Comparison of ENCODE assay signal across 26 cellular contexts in genomic region chr5:32187675-32188074, GRCh38. TPM values are rescaled to one million over a fixed set of nuclear protein-coding genes. Genes with fewer than 3 reads are reported as not detected.
DNase-seq lines count a peak whose midpoint lies in the region; ATAC-seq, FAIRE-seq and TF ChIP-seq lines count a peak whose summit lies in the region.
"Had no signal": no experiment of that assay in that cellular context is flagged by ENCODE, and none has a peak within 500 bp of the region (broad histone marks: within the 10 kb centered on the region; RNA-seq: fewer than 3 reads in every experiment).

No MANE protein-coding gene starts in this region.

- POLR2A ChIA-PET in A549 (lab: Yijun Ruan, JAX) (no interaction called here), HCT116 (lab: Charles Lee) (no interaction called here), WTC11 (lab: Charles Lee) (no interaction called here), H1 (lab: Charles Lee; ENCODE audit: partially characterized antibody) (interaction anchor here (1.0 kb wide), 1 partner anchor 33 kb away, joined by 3 read pairs; no protein-coding TSS in a partner anchor)

- H3K27ac ChIP-seq in A549 (no peak overlapping the region), HCT116 (ENCODE audit: low read depth, low read length) (no peak overlapping the region), H1 (ENCODE audit: low read depth, low read length) (no peak overlapping the region)
- H3K27ac ChIP-seq: BLaER1 treated with 17β-estradiol and CSF1 and Interleukin-3, amounts not matched to agents 10 nM and 100 nM; C4-2B had no signal

- no peak for TF ChIP-seq CTCF in A549 (IDR thresholded peaks at IDR 0.05)
- no peak for TF ChIP-seq CTCF in HCT116 (IDR thresholded peaks at IDR 0.05 in 2 of 3, conservative IDR thresholded peaks at IDR 0.05 in 1 of 3; ENCODE audit: borderline replicate concordance in 1 of 3, insufficient read depth in 1 of 3, low read depth in 2 of 3, low read length in 2 of 3)
- TF ChIP-seq CTCF in WTC11 (IDR thresholded peaks at IDR 0.05), result no peak
- no peak for TF ChIP-seq CTCF in H1 (IDR thresholded peaks at IDR 0.05; ENCODE audit: control extremely low read depth in 1 of 3, insufficient read depth in 1 of 3, low read depth in 1 of 3, low read length in 3 of 3)

- H3K9me2 ChIP-seq in HCT116 (ENCODE audit: insufficient read depth), result no peaks in the 10 kb centered on the region

- H3K4me1 Mint-ChIP-seq in WTC11, result no peaks in the 10 kb centered on the region; the same call in 1 of the 2 replicates

- no peak overlapping the region for H2AFZ ChIP-seq in HCT116 (ENCODE audit: low read depth, low read length, poor library complexity, severe bottlenecking)
- H2AFZ ChIP-seq in H1 (ENCODE audit: low read length), result no peak overlapping the region

- H2BK15ac ChIP-seq in H1 (ENCODE audit: low read length), result no peak overlapping the region

- no peak overlapping the region for H4K91ac ChIP-seq in H1 (replicated peaks; ENCODE audit: insufficient read length, low read length)

- H2BK120ac ChIP-seq in H1 (replicated peaks; ENCODE audit: low read depth, low read length), result no peak overlapping the region

- H3K27me3 ChIP-seq in HCT116 (ENCODE audit: insufficient read depth, low read length) (no peaks in the 10 kb centered on the region), H1 (replicated peaks in 1 of 4; ENCODE audit: control insufficient read depth in 3 of 4, extremely low read depth in 1 of 4, insufficient read depth in 3 of 4, low read length in 3 of 4) (no peaks in the 10 kb centered on the region)
- H3K27me3 ChIP-seq: BLaER1 treated with 17β-estradiol and CSF1 and Interleukin-3, amounts not matched to agents 10 nM and 100 nM had no signal

- no peaks in the 10 kb centered on the region for H3K79me2 ChIP-seq in HCT116 (ENCODE audit: insufficient read depth, low read length)
- H3K79me2 ChIP-seq in H1 (ENCODE audit: control insufficient read depth in 1 of 2, insufficient read depth in 2 of 2, low read length in 2 of 2), result no peaks in the 10 kb centered on the region

- no peak overlapping the region for H2AK5ac ChIP-seq in H1 (ENCODE audit: low read depth, low read length)

- BruUV-seq in HCT116 (replicated peaks; lab: Mats Ljungman, UMichigan), result no TSS peak

- H2BK20ac ChIP-seq in H1 (ENCODE audit: low read length), result no peak overlapping the region

- RAD21 ChIA-PET in HCT116 (lab: Charles Lee; ENCODE audit: low non-redundant PET in 1 of 2, low total read pairs in 2 of 2, uncharacterized antibody in 2 of 2, unreplicated experiment in 2 of 2), result no interaction called here

- no peaks in the 10 kb centered on the region for H3K27me3 Mint-ChIP-seq in WTC11 (ENCODE audit: low read depth)
- H3K27me3 Mint-ChIP-seq: B cell; CD4-positive, alpha-beta T cell had no signal

- H3K9ac ChIP-seq in HCT116 (ENCODE audit: low read length) (no peak overlapping the region), H1 (replicated peaks in 1 of 4; ENCODE audit: extremely low read depth in 1 of 4, low read depth in 3 of 4, low read length in 3 of 4) (no peak overlapping the region)
- H3K9ac ChIP-seq: BLaER1 treated with 17β-estradiol and CSF1 and Interleukin-3, amounts not matched to agents 10 nM and 100 nM had no signal

- H3K4ac ChIP-seq in H1 (replicated peaks; ENCODE audit: insufficient read length, low read depth, low read length), result no peak overlapping the region

- no peak for DNase-seq in A549 (ENCODE audit: low read depth in 1 of 2, low spot score in 1 of 2)
- no peak for DNase-seq in HCT116 (ENCODE audit: low read depth, low spot score)
- DNase-seq in WTC11 (ENCODE audit: low spot score), result no peak
- DNase-seq in H1 (ENCODE audit: low read depth in 1 of 2, low spot score in 2 of 2), result no peak
- DNase-seq in NCI-H82 (lab: John Stamatoyannopoulos, UW), result no peak
- DNase-seq in T-helper 1 cell, result no peak
- DNase-seq: 8988T; AML-193; Caco-2; Calu3; CD4-positive, alpha-beta T cell; CD8-positive, alpha-beta T cell; DMS153; DMS53; DMS79; DND-41; EL; GDM1 had no signal

- H3K4me1 ChIP-seq in A549, result no peaks in the 10 kb centered on the region; the same call in 2 of the 3 replicates
- no peaks in the 10 kb centered on the region for H3K4me1 ChIP-seq in HCT116 (ENCODE audit: control insufficient read depth in 1 of 2, insufficient read depth in 2 of 2, low read length in 2 of 2)
- no peaks in the 10 kb centered on the region for H3K4me1 ChIP-seq in H1 (replicated peaks in 1 of 4; ENCODE audit: control insufficient read depth in 3 of 4, insufficient read depth in 4 of 4, low read length in 3 of 4)
- H3K4me1 ChIP-seq: Caco-2 had no signal

- H3K36me3 ChIP-seq in HCT116 (ENCODE audit: control insufficient read depth in 1 of 2, insufficient read depth in 2 of 2, low read length in 2 of 2) (no peaks in the 10 kb centered on the region), H1 (ENCODE audit: control insufficient read depth in 2 of 4, insufficient read depth in 4 of 4, low read length in 3 of 4) (no peaks in the 10 kb centered on the region)
- H3K36me3 ChIP-seq: BLaER1 treated with 17β-estradiol and CSF1 and Interleukin-3, amounts not matched to agents 10 nM and 100 nM had no signal

- no peak overlapping the region for H2BK12ac ChIP-seq in H1 (ENCODE audit: low read depth, low read length)

- intact Hi-C loops in HCT116 (cut with micrococcal nuclease), result no loop called here

- H4K5ac ChIP-seq in H1 (ENCODE audit: insufficient read length, low read depth, low read length), result no peak overlapping the region

- H3K4me3 ChIP-seq in A549 (no peak overlapping the region), HCT116 (replicated peaks in 1 of 2; ENCODE audit: low read depth in 1 of 2, low read length in 2 of 2) (no peak overlapping the region), H1 (ENCODE audit: extremely low read depth in 1 of 4, insufficient read depth in 2 of 4, low read depth in 3 of 4, low read length in 4 of 4) (no peak overlapping the region)
- H3K4me3 ChIP-seq: BLaER1 treated with 17β-estradiol and CSF1 and Interleukin-3, amounts not matched to agents 10 nM and 100 nM; GM12878 had no signal

- CTCF ChIA-PET in A549 (lab: Yijun Ruan, JAX), result no interaction called here
- CTCF ChIA-PET in HCT116 (lab: Charles Lee), result no interaction called here
- CTCF ChIA-PET in WTC11 (lab: Charles Lee), result no interaction called here
- CTCF ChIA-PET in H1 (lab: Charles Lee; ENCODE audit: partially characterized antibody), result no interaction called here

- no peak overlapping the region for H2BK5ac ChIP-seq in H1 (ENCODE audit: low read depth, low read length)

- TF ChIP-seq EP300 in A549 (IDR thresholded peaks at IDR 0.05) (no peak), H1 (IDR thresholded peaks at IDR 0.05; ENCODE audit: borderline replicate concordance in 1 of 2, low read depth in 2 of 2, low read length in 2 of 2) (no peak)

- H3K18ac ChIP-seq in H1 (ENCODE audit: extremely low read depth, low read length), result no peak overlapping the region

- no peak for TF ChIP-seq RAD21 in A549 (conservative IDR thresholded peaks at IDR 0.05 in 1 of 2, IDR thresholded peaks at IDR 0.05 in 1 of 2)
- TF ChIP-seq RAD21 in HCT116 (IDR thresholded peaks at IDR 0.05; ENCODE audit: low read depth), result no peak
- TF ChIP-seq RAD21 in H1 (IDR thresholded peaks at IDR 0.05 in 1 of 2, conservative IDR thresholded peaks at IDR 0.05 in 1 of 2; ENCODE audit: low read depth in 2 of 2, low read length in 2 of 2), result no peak

- TF ChIP-seq POLR2A in A549 (IDR thresholded peaks at IDR 0.05; ENCODE audit: low read length) (no peak), HCT116 (IDR thresholded peaks at IDR 0.05; ENCODE audit: borderline replicate concordance, extremely low read depth, insufficient read depth, insufficient read length) (no peak), H1 (IDR thresholded peaks at IDR 0.05; ENCODE audit: control extremely low read depth in 1 of 2, low read depth in 2 of 2, low read length in 2 of 2) (no peak)

- H3K9me3 ChIP-seq in A549 (peaks cover 16% of the 10 kb centered on the region), HCT116 (ENCODE audit: control insufficient read depth in 1 of 2, insufficient read depth in 1 of 2, low read depth in 1 of 2, low read length in 2 of 2) (no peaks in the 10 kb centered on the region), H1 (ENCODE audit: insufficient read depth in 2 of 2, low read depth in 1 of 2, low read length in 1 of 2) (peaks cover 0 to 2% of the 10 kb centered on the region in 2 experiments; a peak in 1 of 4 replicates)

- no peak overlapping the region for H3K23ac ChIP-seq in H1 (ENCODE audit: insufficient read length)

- no peak for FAIRE-seq in A549 (lab: Jason Lieb, UNC)
- no peak for FAIRE-seq in H1 (lab: Jason Lieb, UNC)
- FAIRE-seq: D721Med, GM12878, GM12892, GM18507 had no signal

- no peaks in the 10 kb centered on the region for H3K23me2 ChIP-seq in H1 (ENCODE audit: low read depth, low read length)

- H3K14ac ChIP-seq in H1 (ENCODE audit: insufficient read length), result no peak overlapping the region

- H4K20me1 ChIP-seq in HCT116 (ENCODE audit: insufficient read depth) (no peaks in the 10 kb centered on the region), H1 (replicated peaks in 1 of 2; ENCODE audit: control insufficient read depth in 1 of 2, insufficient read depth in 2 of 2, low read length in 2 of 2) (no peaks in the 10 kb centered on the region)
- H4K20me1 ChIP-seq: BLaER1 treated with 17β-estradiol and CSF1 and Interleukin-3, amounts not matched to agents 10 nM and 100 nM had no signal

- ATAC-seq in A549, result no peak
- no peak for ATAC-seq in HCT116
- ATAC-seq in WTC11, result no peak
- no peak for ATAC-seq in GM21526 (IDR thresholded peaks at IDR 0.05; ENCODE audit: low FRiP score, unreplicated experiment)
- ATAC-seq: CD8-positive, alpha-beta T cell; GM12878 had no signal

- H3K56ac ChIP-seq in H1 (replicated peaks; ENCODE audit: insufficient read length, low read depth, low read length), result no peak overlapping the region

- H3K79me1 ChIP-seq in H1 (ENCODE audit: low read depth, low read length), result no peaks in the 10 kb centered on the region

- H3K36me3 Mint-ChIP-seq in WTC11, result 0 out of 2 replicates have a peak, but pooled peaks cover 4% of the 10 kb centered on the region
- H3K36me3 Mint-ChIP-seq: CD8-positive, alpha-beta T cell had no signal

- H3K4me3 Mint-ChIP-seq in WTC11, result no peak overlapping the region
- H3K4me3 Mint-ChIP-seq: B cell; CD4-positive, alpha-beta T cell; CD8-positive, alpha-beta T cell had no signal

- no peak overlapping the region for H4K8ac ChIP-seq in H1 (ENCODE audit: extremely low read depth, insufficient read depth, low read length)

- peaks cover 18% of the 10 kb centered on the region for H3K9me3 Mint-ChIP-seq in WTC11
- H3K9me3 Mint-ChIP-seq: CD4-positive, alpha-beta T cell; CD8-positive, alpha-beta T cell had no signal

- H3K27ac Mint-ChIP-seq in WTC11, result no peak overlapping the region
- H3K27ac Mint-ChIP-seq: B cell; CD4-positive, alpha-beta T cell; CD8-positive, alpha-beta T cell had no signal

- H3K4me2 ChIP-seq in A549 (no peak overlapping the region), HCT116 (ENCODE audit: low read length) (no peak overlapping the region), H1 (ENCODE audit: insufficient read depth in 1 of 2, low read depth in 2 of 2, low read length in 2 of 2) (no peak overlapping the region)
- H3K4me2 ChIP-seq: BLaER1 treated with 17β-estradiol and CSF1 and Interleukin-3, amounts not matched to agents 10 nM and 100 nM had no signal

RNA-seq across cellular contexts. Expression of gene GOLPH3, which starts 13.6 kb away (rescaled TPM):
- 62.4 and 78.7 TPM in 2 replicates for polyA plus RNA-seq in A549 (2011; rRNA removed)
- polyA plus RNA-seq in A549 (2012; cell fraction: cytosol; rRNA removed), result 21.9 and 30.7 TPM in 2 replicates
- 18.7 and 28.6 TPM in 2 replicates for polyA plus RNA-seq in A549 (2012; cell fraction: nucleus; rRNA removed)
- polyA plus RNA-seq in A549 (2017; fragmentation: RNase III; extraction: RNeasy Plus Mini Kit Qiagen cat#74134 plus additional on column Dnase treatment), result 50.9 to 58.0 TPM (median 57.8 TPM) in 3 replicates
- 59.5 and 65.0 TPM in 2 replicates for polyA minus RNA-seq in A549 (2011; rRNA and poly(A)+ RNA removed)
- total RNA-seq in HCT116 (2021; ENCODE audit: unreplicated experiment), result 69.2 TPM
- 31.2 and 32.0 TPM in 2 replicates for polyA plus RNA-seq in HCT116 (2012)
- 88.7 to 101 TPM (median 95.4 TPM) in 3 replicates for total RNA-seq in WTC11 (2021)
- total RNA-seq in H1 (2021; fragmentation: NEBNext Ultra II Directional; extraction: Animal tissue kit (Norgen Biotek cat#: 25700)), result 86.1 and 93.6 TPM in 2 replicates
- polyA plus RNA-seq in H1 (2011; rRNA removed), result 36.6 and 53.7 TPM in 2 replicates
- 50.1 TPM for polyA plus RNA-seq in H1 (2011; cell fraction: cytosol; rRNA removed)
- polyA plus RNA-seq in H1 (2011; cell fraction: nucleus; rRNA removed), result 21.6 TPM
- polyA plus RNA-seq in H1 (2012, experiment 1 of 2), result 42.0 to 69.0 TPM (median 48.7 TPM) in 4 replicates
- polyA plus RNA-seq in H1 (2012, experiment 2 of 2), result 28.1 TPM
- polyA plus RNA-seq in H1 (2013, experiment 1 of 2), result 54.9 TPM
- 55.5 TPM for polyA plus RNA-seq in H1 (2013, experiment 2 of 2)
- 62.0 and 65.6 TPM in 2 replicates for polyA minus RNA-seq in H1 (2011; rRNA and poly(A)+ RNA removed)
- 46.9 TPM for polyA minus RNA-seq in H1 (2011; cell fraction: cytosol; rRNA and poly(A)+ RNA removed)
- 46.1 TPM for polyA minus RNA-seq in H1 (2011; cell fraction: nucleus; rRNA and poly(A)+ RNA removed)
